In genomic region chr7:70793767-70794166, GRCh38 we compare ENCODE assay signal across 34 cellular contexts.
"Had no signal": no experiment of that assay in that cellular context is flagged by ENCODE, and none has a peak within 500 bp of the region (broad histone marks: within the 10 kb centered on the region; RNA-seq: fewer than 3 reads in every experiment).

No MANE protein-coding gene starts in this region.

- H3K27me3 ChIP-seq: Peyer's patch, SJSA1 had no signal

- H3K27ac ChIP-seq: Peyer's patch, SJSA1 had no signal

- FAIRE-seq: bronchial epithelial cell, K562, TTC549 had no signal

- H3K27me3 Mint-ChIP-seq: activated CD4-positive, alpha-beta T cell treated with anti-CD3 and anti-CD28 coated beads for 36 hours; activated CD4-positive, alpha-beta T cell treated with anti-CD3 and anti-CD28 coated beads, Interleukin-2, amount 10 ng/mL, durations not matched to agents 7 days and 5 days; activated naive CD8-positive, alpha-beta T cell; activated naive CD8-positive, alpha-beta T cell treated with anti-CD3 and anti-CD28 coated beads, Interleukin-2, amount 50 U/mL, for 24 hours; activated T-cell treated with anti-CD3 and anti-CD28 coated beads, Interleukin-2, amount 50 U/mL, for 24 hours; brain had no signal

- DNase-seq: activated CD4-positive, alpha-beta T cell treated with anti-CD3 and anti-CD28 coated beads for 36 hours; activated CD4-positive, alpha-beta T cell treated with anti-CD3 and anti-CD28 coated beads, Interleukin-2, amount 10 ng/mL, durations not matched to agents 7 days and 5 days; activated CD4-positive, alpha-beta T cell treated with anti-CD3 and anti-CD28 coated beads, Interleukin-2, amount 50 U/mL, for 48 hours; activated CD8-positive, alpha-beta T cell treated with anti-CD3 and anti-CD28 coated beads, Interleukin-2, amount 10 ng/mL, durations not matched to agents 7 days and 5 days; activated gamma-delta T cell; activated naive CD4-positive, alpha-beta T cell treated with anti-CD3 and anti-CD28 coated beads for 36 hours; activated naive CD8-positive, alpha-beta T cell treated with anti-CD3 and anti-CD28 coated beads, Interleukin-2, amount 50 U/mL, for 24 hours; activated T-cell treated with anti-CD3 and anti-CD28 coated beads, Interleukin-2, amount 50 U/mL, for 24 hours; anterior cingulate cortex; caudate nucleus; cerebellar nuclear complex; Karpas-422; NCI-H1105 treated with DMSO at 0.1 percent for 48 hours; NCI-H146; NCI-H187; NCI-H2029 treated with DMSO at 0.1 percent for 48 hours; NCI-H2107; NCI-H2171; NCI-H510A; NCI-H526 treated with DMSO at 0.1 percent for 48 hours; PC-3; Peyer's patch; RPMI8226; SHP77 treated with DMSO at 0.1 percent for 48 hours; SK-N-SH had no signal

- H3K4me3 Mint-ChIP-seq: activated CD4-positive, alpha-beta T cell treated with anti-CD3 and anti-CD28 coated beads for 36 hours; activated CD4-positive, alpha-beta T cell treated with anti-CD3 and anti-CD28 coated beads, Interleukin-2, amount 10 ng/mL, durations not matched to agents 7 days and 5 days; activated CD8-positive, alpha-beta T cell treated with anti-CD3 and anti-CD28 coated beads, Interleukin-2, amount 10 ng/mL, durations not matched to agents 7 days and 5 days; activated naive CD4-positive, alpha-beta T cell treated with anti-CD3 and anti-CD28 coated beads for 36 hours; activated naive CD8-positive, alpha-beta T cell; activated naive CD8-positive, alpha-beta T cell treated with anti-CD3 and anti-CD28 coated beads, Interleukin-2, amount 50 U/mL, for 24 hours; activated T-cell treated with anti-CD3 and anti-CD28 coated beads, Interleukin-2, amount 50 U/mL, for 24 hours; brain; T-helper 1 cell treated with Interleukin-12 subunit alpha and Interleukin-12 subunit beta and Interleukin-4 antibody, amounts not matched to agents 30 μg/mL and 1 μg/mL, for 36 hours; T-helper 2 cell treated with Interferon-gamma antibody and Interleukin-4, amounts not matched to agents 5 μg/mL and 100 μg/mL, for 36 hours had no signal

- H3K9ac ChIP-seq: SK-N-SH had no signal

- H3K4me3 ChIP-seq: K562, Peyer's patch, SJSA1 had no signal

- H3K27ac Mint-ChIP-seq: activated CD4-positive, alpha-beta T cell treated with anti-CD3 and anti-CD28 coated beads for 36 hours; activated CD4-positive, alpha-beta T cell treated with anti-CD3 and anti-CD28 coated beads, Interleukin-2, amount 10 ng/mL, durations not matched to agents 7 days and 5 days; activated CD8-positive, alpha-beta T cell treated with anti-CD3 and anti-CD28 coated beads, Interleukin-2, amount 10 ng/mL, durations not matched to agents 7 days and 5 days; activated naive CD4-positive, alpha-beta T cell treated with anti-CD3 and anti-CD28 coated beads for 36 hours; activated naive CD8-positive, alpha-beta T cell; activated naive CD8-positive, alpha-beta T cell treated with anti-CD3 and anti-CD28 coated beads, Interleukin-2, amount 50 U/mL, for 24 hours; activated T-cell treated with anti-CD3 and anti-CD28 coated beads, Interleukin-2, amount 50 U/mL, for 24 hours; activated T-helper 2 cell treated with anti-CD3 and anti-CD28 coated beads, Interferon-gamma antibody, Interleukin-2, Interleukin-4, amounts not matched to agents 10 μg/mL and 5 μg/mL and 100 μg/mL, durations not matched to agents 14 hours and 24 hours and 36 hours; T-helper 1 cell treated with Interleukin-12 subunit alpha and Interleukin-12 subunit beta and Interleukin-4 antibody, amounts not matched to agents 30 μg/mL and 1 μg/mL, for 36 hours; T-helper 2 cell treated with Interferon-gamma antibody and Interleukin-4, amounts not matched to agents 5 μg/mL and 100 μg/mL, for 36 hours had no signal

- H3K36me3 Mint-ChIP-seq: activated naive CD8-positive, alpha-beta T cell had no signal

- H3K9me3 Mint-ChIP-seq: activated naive CD8-positive, alpha-beta T cell treated with anti-CD3 and anti-CD28 coated beads, Interleukin-2, amount 50 U/mL, for 24 hours; activated T-cell treated with anti-CD3 and anti-CD28 coated beads, Interleukin-2, amount 50 U/mL, for 24 hours had no signal

- H3K4me2 ChIP-seq: SK-N-SH had no signal

- H3K4me1 ChIP-seq: Peyer's patch, SJSA1 had no signal

- H3K36me3 ChIP-seq: SJSA1 had no signal

- H3K9me3 ChIP-seq: Peyer's patch, SK-N-SH had no signal

- H3K4me1 Mint-ChIP-seq: activated naive CD8-positive, alpha-beta T cell treated with anti-CD3 and anti-CD28 coated beads, Interleukin-2, amount 50 U/mL, for 24 hours had no signal
